Comparison of ENCODE assay signal across 8 cellular contexts in genomic region chr17:32609085-32609484, GRCh38.
DNase-seq lines count a peak whose midpoint lies in the region; ATAC-seq and TF ChIP-seq lines count a peak whose summit lies in the region.

No MANE protein-coding gene starts in this region.

- ATAC-seq in HG03139 (IDR thresholded peaks at IDR 0.05; ENCODE audit: unreplicated experiment): peak; percentile 56
- ATAC-seq in SK-N-SH treated with all-trans-retinoic acid at 6 μM for 48 hours: peak; percentile 59; the same call in 1 of the 3 replicates
- ATAC-seq in HG03354 (IDR thresholded peaks at IDR 0.05; ENCODE audit: poor library complexity, severe bottlenecking, unreplicated experiment): no peak

- DNase-seq in GF-D8 (lab: John Stamatoyannopoulos, UW): peak; percentile 59
- peak; percentile 68 for DNase-seq in activated gamma-delta T cell treated with Interleukin-2 at 50 U/mL for 16 hours
- peak; percentile 19 for DNase-seq in left kidney (ENCODE audit: low read depth, low spot score)
- DNase-seq in stimulated activated CD8-positive, alpha-beta memory T cell treated with anti-CD3 and anti-CD28 coated beads, Interleukin-7, amount 100 ng/mL, for 4 hours (ENCODE audit: low read depth in 2 of 2): peak; percentile 36 to 43
- DNase-seq in SK-N-DZ (ENCODE audit: low spot score): no peak

TF ChIP-seq in SK-N-SH treated with all-trans-retinoic acid at 6 μM for 48 hours, 23 proteins besides CTCF, POLR2A, EP300 and RAD21:
- TF ChIP-seq ZFP30 (CRISPR knock-in tag; IDR thresholded peaks at IDR 0.05) (no peak), ZNF70 (CRISPR knock-in tag; IDR thresholded peaks at IDR 0.05) (no peak), SNAI2 (CRISPR knock-in tag; IDR thresholded peaks at IDR 0.05) (no peak), TOX (CRISPR knock-in tag; IDR thresholded peaks at IDR 0.05; ENCODE audit: borderline replicate concordance) (no peak), CSDC2 (CRISPR knock-in tag; IDR thresholded peaks at IDR 0.05) (no peak), ARNTL (CRISPR knock-in tag; IDR thresholded peaks at IDR 0.05; ENCODE audit: borderline replicate concordance, low read depth) (no peak)
- TF ChIP-seq, protein P1, sequence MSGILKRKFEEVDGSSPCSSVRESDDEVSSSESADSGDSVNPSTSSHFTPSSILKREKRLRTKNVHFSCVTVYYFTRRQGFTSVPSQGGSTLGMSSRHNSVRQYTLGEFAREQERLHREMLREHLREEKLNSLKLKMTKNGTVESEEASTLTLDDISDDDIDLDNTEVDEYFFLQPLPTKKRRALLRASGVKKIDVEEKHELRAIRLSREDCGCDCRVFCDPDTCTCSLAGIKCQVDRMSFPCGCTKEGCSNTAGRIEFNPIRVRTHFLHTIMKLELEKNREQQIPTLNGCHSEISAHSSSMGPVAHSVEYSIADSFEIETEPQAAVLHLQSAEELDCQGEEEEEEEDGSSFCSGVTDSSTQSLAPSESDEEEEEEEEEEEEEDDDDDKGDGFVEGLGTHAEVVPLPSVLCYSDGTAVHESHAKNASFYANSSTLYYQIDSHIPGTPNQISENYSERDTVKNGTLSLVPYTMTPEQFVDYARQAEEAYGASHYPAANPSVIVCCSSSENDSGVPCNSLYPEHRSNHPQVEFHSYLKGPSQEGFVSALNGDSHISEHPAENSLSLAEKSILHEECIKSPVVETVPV (CRISPR knock-in tag; IDR thresholded peaks at IDR 0.05): no peak
